In the genomic region with DNA sequence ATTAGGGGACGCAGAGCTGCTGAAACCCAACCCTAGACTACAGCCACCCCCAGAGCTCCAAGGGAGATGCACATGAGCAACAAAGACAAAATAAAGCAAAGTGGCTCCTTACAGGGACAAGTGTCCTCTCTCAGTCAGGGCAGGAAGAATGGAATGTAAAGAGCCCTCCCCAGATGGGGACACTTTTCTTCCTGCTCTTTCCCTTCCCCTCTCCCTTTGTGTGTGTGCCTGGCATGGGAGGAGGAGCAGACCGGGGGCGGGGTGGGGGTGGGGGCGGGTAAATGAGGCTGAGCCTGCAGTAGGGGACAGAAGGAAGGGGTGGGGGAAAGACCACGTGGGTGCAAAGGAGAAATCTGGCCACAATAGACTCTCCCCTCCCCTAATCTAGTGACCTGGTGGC, we compare ENCODE assay signal across 14 cellular contexts.
"Had no signal": no experiment of that assay in that cellular context is flagged by ENCODE, and none has a peak within 500 bp of the region (broad histone marks: within the 10 kb centered on the region; RNA-seq: fewer than 3 reads in every experiment).

No MANE protein-coding gene starts in this region.

- H3K27me3 ChIP-seq: cardiac muscle cell, neutrophil, right atrium auricular region, thyroid gland, vagina had no signal

- H3K27ac ChIP-seq: cardiac muscle cell, left ventricle myocardium inferior, neutrophil, right atrium auricular region, thyroid gland, vagina, VCaP had no signal

- ATAC-seq: activated T-helper 17 cell treated with anti-CD3 and anti-CD28 coated beads, Interleukin-2, amount 50 U/mL, for 72 hours had no signal

- H3K4me3 ChIP-seq: cardiac muscle cell, left ventricle myocardium inferior, right atrium auricular region, thyroid gland, vagina had no signal

- H3K9me3 ChIP-seq: left ventricle myocardium inferior, neutrophil, thyroid gland, vagina had no signal

- H3K4me1 ChIP-seq: left ventricle myocardium inferior, right atrium auricular region, thyroid gland, vagina had no signal

- H3K36me3 ChIP-seq: cardiac muscle cell, left ventricle myocardium inferior, neutrophil, right atrium auricular region, thyroid gland, vagina had no signal

- DNase-seq: activated CD4-positive, alpha-beta T cell treated with anti-CD3 and anti-CD28 coated beads for 48 hours; activated naive CD4-positive, alpha-beta T cell treated with anti-CD3 and anti-CD28 coated beads for 36 hours; activated T-cell treated with anti-CD3 and anti-CD28 coated beads for 4 hours; immature natural killer cell; left ventricle myocardium inferior; posterior cingulate gyrus; small intestine; thyroid gland had no signal
